ENCODE assay signal across 18 cellular contexts in genomic region chr20:58703765-58704331, GRCh38. TPM values are rescaled to one million over a fixed set of nuclear protein-coding genes. Genes with fewer than 3 reads are reported as not detected.
DNase-seq lines count a peak whose midpoint lies in the region; ATAC-seq, FAIRE-seq and TF ChIP-seq lines count a peak whose summit lies in the region.
"Had no signal": no experiment of that assay in that cellular context is flagged by ENCODE, and none has a peak within 500 bp of the region (broad histone marks: within the 10 kb centered on the region; RNA-seq: fewer than 3 reads in every experiment).

No MANE protein-coding gene starts in this region.

- TF ChIP-seq POLR2A in thyroid gland (IDR thresholded peaks at IDR 0.05) (no peak), GM12892 (IDR thresholded peaks at IDR 0.05; ENCODE audit: low read depth, low read length) (no peak)

- FAIRE-seq in HTR-8/SVneo (lab: Jason Lieb, UNC) (peak; percentile 26), GM12892 (lab: Jason Lieb, UNC) (no peak)
- FAIRE-seq: GM12878, GM18507 had no signal

- no peaks in the 10 kb centered on the region for H3K4me1 ChIP-seq in thyroid gland

- peaks cover 46 to 47% of the 10 kb centered on the region in 2 donors for H3K36me3 ChIP-seq in thyroid gland

- peak; percentile 38 for DNase-seq in activated CD8-positive, alpha-beta memory T cell treated with anti-CD3 and anti-CD28 coated beads, Interleukin-2, amount 50 U/mL, for 48 hours
- no peak for DNase-seq in activated CD8-positive, alpha-beta memory T cell treated with anti-CD3 and anti-CD28 coated beads for 24 hours
- DNase-seq in HTR-8/SVneo (ENCODE audit: insufficient read length, low spot score), result no peak
- DNase-seq in left lobe of liver (ENCODE audit: low spot score), result peak; percentile 8
- peak; percentile 17 for DNase-seq in stimulated activated CD8-positive, alpha-beta memory T cell treated with anti-CD3 and anti-CD28 coated beads, Interleukin-4, amount 100 ng/mL, for 48 hours
- DNase-seq in thyroid gland, result no peak
- DNase-seq in GM12892 (ENCODE audit: insufficient read length), result no peak
- no peak for DNase-seq in NCI-H526 (lab: John Stamatoyannopoulos, UW)
- DNase-seq: C1 segment of cervical spinal cord, GDM1, GM23248, NCI-H1105 treated with DMSO at 0.1 percent for 48 hours, NCI-H1930, NCI-H69, OCI-M1 had no signal

- no peak for TF ChIP-seq CTCF in thyroid gland (IDR thresholded peaks at IDR 0.05)

- no peaks in the 10 kb centered on the region for H3K27me3 ChIP-seq in thyroid gland

- ATAC-seq in left lobe of liver, result no peak
- ATAC-seq: GM12878 had no signal

- H3K27ac ChIP-seq in thyroid gland, result no peak overlapping the region
- H3K27ac ChIP-seq: GM23248, HL-60 had no signal

- intact Hi-C loops in thyroid gland (cut with DNase I), result no loop called here

- H3K9me3 ChIP-seq in thyroid gland, result no peaks in the 10 kb centered on the region

- H3K4me3 ChIP-seq in thyroid gland (replicated peaks in 1 of 3), result no peak overlapping the region
- H3K4me3 ChIP-seq: GM12878, GM23248 had no signal

- 94 to 97% methylated on average over 12 of the region's 12 CpGs for WGBS in thyroid gland, 2 donors

RNA-seq across cellular contexts. Expression of gene NPEPL1, which starts 11.2 kb away (rescaled TPM):
- total RNA-seq in left lobe of liver (12.8 TPM), thyroid gland (10 to 100 TPM; 41.6 to 56.0 (median 47.2) TPM)
- 16.0 TPM for polyA plus RNA-seq in GM12892 (2012; ENCODE audit: missing spikeins)

RNA-seq across cellular contexts. Expression of gene STX16, which starts 52.8 kb away (rescaled TPM):
- total RNA-seq in left lobe of liver (25.7 TPM), thyroid gland (10 to 100 TPM; 42.5 to 59.1 (median 53.0) TPM)
- 61.5 TPM for polyA plus RNA-seq in GM12892 (2012; ENCODE audit: missing spikeins)

Comparison
In these comparisons a context has a peak if more than half of its experiments do, and no peak if none do; other contexts are left out.
1. DNase-seq: peak in activated CD8-positive, alpha-beta memory T cell treated with anti-CD3 and anti-CD28 coated beads, Interleukin-2, amount 50 U/mL, for 48 hours (single experiment), left lobe of liver (single experiment) and stimulated activated CD8-positive, alpha-beta memory T cell treated with anti-CD3 and anti-CD28 coated beads, Interleukin-4, amount 100 ng/mL, for 48 hours (single experiment); none in activated CD8-positive, alpha-beta memory T cell treated with anti-CD3 and anti-CD28 coated beads for 24 hours (single experiment), HTR-8/SVneo (single experiment), thyroid gland (0 of 2), GM12892 (single experiment) and NCI-H526 (0 of 2).